ENCODE assay signal across 16 cellular contexts in the genomic region with DNA sequence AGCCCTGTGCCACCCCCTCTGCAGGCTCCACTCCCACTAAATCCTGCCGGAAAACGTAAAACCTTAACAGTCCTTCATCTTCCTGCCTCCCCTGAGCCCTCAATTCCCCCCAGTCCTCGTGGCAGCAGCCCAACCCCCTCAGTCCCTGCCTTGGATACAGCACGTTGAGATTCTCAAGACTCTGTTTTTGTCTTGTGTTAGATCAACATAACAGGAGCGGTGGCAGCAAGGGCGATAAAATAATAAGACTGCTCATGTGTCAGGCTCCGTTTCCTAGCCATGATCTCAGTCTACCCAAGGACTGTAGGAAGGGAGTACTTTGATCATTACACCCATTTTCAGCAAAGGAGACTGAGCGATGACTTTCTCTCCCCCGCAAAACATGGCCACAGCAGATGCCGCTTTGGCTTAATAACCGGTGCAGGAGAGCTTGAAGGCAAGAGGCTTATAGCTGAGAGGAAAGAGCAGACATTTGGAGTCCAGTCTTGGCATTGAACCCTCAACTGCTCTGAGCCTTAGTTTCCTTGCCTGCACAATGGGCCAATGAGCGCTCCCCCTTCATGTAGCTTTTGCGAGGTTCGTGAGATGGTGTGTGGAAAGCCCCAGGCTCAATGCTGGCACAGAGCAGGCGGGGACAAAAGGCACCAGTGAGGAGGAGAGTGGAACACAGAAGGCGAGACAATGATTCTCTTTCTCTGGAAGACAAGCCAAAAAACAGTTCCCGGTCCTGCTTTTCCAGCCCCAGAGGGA.
"Had no signal": no experiment of that assay in that cellular context is flagged by ENCODE, and none has a peak within 500 bp of the region (broad histone marks: within the 10 kb centered on the region; RNA-seq: fewer than 3 reads in every experiment).

No MANE protein-coding gene starts in this region.

- DNase-seq: activated CD4-positive, alpha-beta T cell treated with anti-CD3 and anti-CD28 coated beads for 48 hours; activated CD4-positive, CD25-positive, alpha-beta regulatory T cell; activated CD8-positive, alpha-beta T cell treated with anti-CD3 and anti-CD28 coated beads for 36 hours; activated naive CD4-positive, alpha-beta T cell treated with anti-CD3 and anti-CD28 coated beads for 36 hours; activated T-cell treated with anti-CD3 and anti-CD28 coated beads, Interleukin-2, amount 50 U/mL, for 24 hours; heart right ventricle; naive thymus-derived CD4-positive, alpha-beta T cell; posterior cingulate gyrus; sigmoid colon; spleen; stimulated activated CD8-positive, alpha-beta memory T cell treated with anti-CD3 and anti-CD28 coated beads, Interleukin-4, amount 100 ng/mL, for 48 hours; stimulated activated naive CD4-positive, alpha-beta T cell; T-helper 1 cell; T-helper 9 cell had no signal

- H3K27ac ChIP-seq: gastroesophageal sphincter, heart right ventricle, spleen had no signal

- H3K27ac Mint-ChIP-seq: activated CD8-positive, alpha-beta T cell treated with anti-CD3 and anti-CD28 coated beads for 36 hours; activated naive CD4-positive, alpha-beta T cell treated with anti-CD3 and anti-CD28 coated beads for 36 hours; activated T-cell treated with anti-CD3 and anti-CD28 coated beads, Interleukin-2, amount 50 U/mL, for 24 hours; activated T-helper 2 cell treated with anti-CD3 and anti-CD28 coated beads, Interferon-gamma antibody, Interleukin-2, Interleukin-4, amounts not matched to agents 10 μg/mL and 5 μg/mL and 100 μg/mL, durations not matched to agents 14 hours and 24 hours and 36 hours; naive thymus-derived CD4-positive, alpha-beta T cell had no signal

- H3K9me3 Mint-ChIP-seq: activated CD8-positive, alpha-beta T cell treated with anti-CD3 and anti-CD28 coated beads for 36 hours; activated naive CD4-positive, alpha-beta T cell treated with anti-CD3 and anti-CD28 coated beads for 36 hours; activated T-cell treated with anti-CD3 and anti-CD28 coated beads, Interleukin-2, amount 50 U/mL, for 24 hours; activated T-helper 2 cell treated with anti-CD3 and anti-CD28 coated beads, Interferon-gamma antibody, Interleukin-2, Interleukin-4, amounts not matched to agents 10 μg/mL and 5 μg/mL and 100 μg/mL, durations not matched to agents 14 hours and 24 hours and 36 hours had no signal

- H3K36me3 ChIP-seq: gastroesophageal sphincter, heart right ventricle, sigmoid colon, spleen had no signal

- H3K9me3 ChIP-seq: gastroesophageal sphincter, heart right ventricle, sigmoid colon, spleen had no signal

- H3K4me3 ChIP-seq: gastroesophageal sphincter, heart right ventricle, sigmoid colon, spleen had no signal

- H3K4me3 Mint-ChIP-seq: activated CD8-positive, alpha-beta T cell treated with anti-CD3 and anti-CD28 coated beads for 36 hours; activated naive CD4-positive, alpha-beta T cell treated with anti-CD3 and anti-CD28 coated beads for 36 hours; activated T-cell treated with anti-CD3 and anti-CD28 coated beads, Interleukin-2, amount 50 U/mL, for 24 hours; naive thymus-derived CD4-positive, alpha-beta T cell had no signal

- H3K27me3 ChIP-seq: sigmoid colon had no signal

- H3K36me3 Mint-ChIP-seq: naive thymus-derived CD4-positive, alpha-beta T cell had no signal

- H3K27me3 Mint-ChIP-seq: activated CD8-positive, alpha-beta T cell treated with anti-CD3 and anti-CD28 coated beads for 36 hours; activated T-cell treated with anti-CD3 and anti-CD28 coated beads, Interleukin-2, amount 50 U/mL, for 24 hours had no signal
